ENCODE assay signal across 8 cellular contexts in genomic region chr17:78112508-78113471, GRCh38. TPM values are rescaled to one million over a fixed set of nuclear protein-coding genes. Genes with fewer than 3 reads are reported as not detected.
DNase-seq lines count a peak whose midpoint lies in the region; ATAC-seq and TF ChIP-seq lines count a peak whose summit lies in the region.

No MANE protein-coding gene starts in this region.

- peak overlapping the region; percentile 33 for H3K27ac ChIP-seq in CD4-positive, alpha-beta T cell (ENCODE audit: low read depth, low read length)

- no peaks in the 10 kb centered on the region for H3K9me3 ChIP-seq in CD4-positive, alpha-beta T cell (ENCODE audit: control insufficient read depth, low read length)

- peaks cover 36% of the 10 kb centered on the region for H3K4me1 Mint-ChIP-seq in CD4-positive, alpha-beta T cell (ENCODE audit: low read depth)

- H3K27me3 ChIP-seq in CD4-positive, alpha-beta T cell (ENCODE audit: control insufficient read depth, insufficient read depth, low read length), result no peaks in the 10 kb centered on the region

- H3K27me3 Mint-ChIP-seq in CD4-positive, alpha-beta T cell, result no peaks in the 10 kb centered on the region

- POLR2A ChIA-PET in CD4-positive, alpha-beta T cell (lab: Charles Lee), result interaction anchor here (1.0 to 9.3 kb wide), 10 partner anchors 9 to 139 kb away, joined by 3 to 151 read pairs (median 8); partner anchors contain the start of genes TK1, TMC6 and TMC8

- H3K9me3 Mint-ChIP-seq in CD4-positive, alpha-beta T cell, result no peaks in the 10 kb centered on the region

- intact Hi-C loops in CD4-positive, alpha-beta T cell (cut with DNase I, micrococcal nuclease), result loop anchor here (1.0 to 5.0 kb wide), 4 partner anchors 22 to 138 kb away; partner anchors contain the start of gene C17orf99 (in 1 of the 2)

- ATAC-seq in CD4-positive, alpha-beta T cell (ENCODE audit: poor library complexity), result peak; percentile 73
- peak; percentile 61 for ATAC-seq in GM21529 (IDR thresholded peaks at IDR 0.05; ENCODE audit: unreplicated experiment)
- ATAC-seq in GM21576 (IDR thresholded peaks at IDR 0.05; ENCODE audit: unreplicated experiment), result no peak

- CTCF ChIA-PET in CD4-positive, alpha-beta T cell (lab: Charles Lee), result interaction anchor here (0.7 to 2.8 kb wide), 12 partner anchors 9 to 138 kb away, joined by 3 to 37 read pairs (median 8); partner anchors contain the start of genes TMC6 and TMC8

- DNase-seq in CD4-positive, alpha-beta T cell, result peak; percentile 55 to 87 (median 77)
- DNase-seq in NCI-H345 treated with DMSO at 0.1 percent for 48 hours (lab: John Stamatoyannopoulos, UW; ENCODE audit: unreplicated experiment), result peak; percentile 34
- DNase-seq in activated CD4-positive, alpha-beta T cell treated with anti-CD3 and anti-CD28 coated beads, Interleukin-2, amount 50 U/mL, for 4 hours, result peak; percentile 66 to 74
- peak; percentile 74 for DNase-seq in dermis blood vessel endothelial cell
- peak; percentile 74 for DNase-seq in medulla oblongata (ENCODE audit: extremely low spot score)
- peak; percentile 93 for DNase-seq in stimulated activated CD8-positive, alpha-beta memory T cell treated with anti-CD3 and anti-CD28 coated beads, Interleukin-4, amount 100 ng/mL, for 48 hours

- peak; percentile 100 for TF ChIP-seq CTCF in CD4-positive, alpha-beta T cell (IDR thresholded peaks at IDR 0.05)

- H3K27ac Mint-ChIP-seq in CD4-positive, alpha-beta T cell, result peak overlapping the region; percentile 84

- no peak overlapping the region for H3K4me3 Mint-ChIP-seq in CD4-positive, alpha-beta T cell

- H3K36me3 Mint-ChIP-seq in CD4-positive, alpha-beta T cell (ENCODE audit: low read depth), result peaks cover 64% of the 10 kb centered on the region

RNA-seq across cellular contexts. Expression of gene TMC6, which starts 15.8 kb away (rescaled TPM):
- total RNA-seq in CD4-positive, alpha-beta T cell, result 100 to 1,000 TPM; 645 to 659 TPM
- total RNA-seq in dermis blood vessel endothelial cell, result 69.6 and 70.2 TPM in 2 replicates

RNA-seq across cellular contexts. Expression of gene TMC8, which starts 17.8 kb away (rescaled TPM):
- 100 to 1,000 TPM; 567 to 577 TPM for total RNA-seq in CD4-positive, alpha-beta T cell
- total RNA-seq in dermis blood vessel endothelial cell, result 0.14 and 0.34 TPM in 2 replicates

RNA-seq across cellular contexts. Expression of gene C17orf99, which starts 33.4 kb away (rescaled TPM):
- total RNA-seq in CD4-positive, alpha-beta T cell, result not detected
- not detected in 2 replicates for total RNA-seq in dermis blood vessel endothelial cell

RNA-seq across cellular contexts. Expression of gene SYNGR2, which starts 55.6 kb away (rescaled TPM):
- total RNA-seq in CD4-positive, alpha-beta T cell, result 10 to 100 TPM; 34.9 to 41.3 TPM
- 48.0 and 54.0 TPM in 2 replicates for total RNA-seq in dermis blood vessel endothelial cell

Comparison
In these comparisons a context has a peak if more than half of its experiments do, and no peak if none do; other contexts are left out.
1. DNase-seq: peak in every context shown above with its lines; median percentile 93 in stimulated activated CD8-positive, alpha-beta memory T cell treated with anti-CD3 and anti-CD28 coated beads, Interleukin-4, amount 100 ng/mL, for 48 hours; 77 in CD4-positive, alpha-beta T cell; 74 in dermis blood vessel endothelial cell; 74 in medulla oblongata; 70 in activated CD4-positive, alpha-beta T cell treated with anti-CD3 and anti-CD28 coated beads, Interleukin-2, amount 50 U/mL, for 4 hours; 34 in NCI-H345 treated with DMSO at 0.1 percent for 48 hours.
2. RNA of gene TMC8, which starts 17.8 kb away (total RNA-seq): 567 to 577 TPM in CD4-positive, alpha-beta T cell; 0.14 to 0.34 TPM in dermis blood vessel endothelial cell; every median in the first group is over 100 times any median in the second.